9 cellular contexts compared by ENCODE assay signal in the genomic region with DNA sequence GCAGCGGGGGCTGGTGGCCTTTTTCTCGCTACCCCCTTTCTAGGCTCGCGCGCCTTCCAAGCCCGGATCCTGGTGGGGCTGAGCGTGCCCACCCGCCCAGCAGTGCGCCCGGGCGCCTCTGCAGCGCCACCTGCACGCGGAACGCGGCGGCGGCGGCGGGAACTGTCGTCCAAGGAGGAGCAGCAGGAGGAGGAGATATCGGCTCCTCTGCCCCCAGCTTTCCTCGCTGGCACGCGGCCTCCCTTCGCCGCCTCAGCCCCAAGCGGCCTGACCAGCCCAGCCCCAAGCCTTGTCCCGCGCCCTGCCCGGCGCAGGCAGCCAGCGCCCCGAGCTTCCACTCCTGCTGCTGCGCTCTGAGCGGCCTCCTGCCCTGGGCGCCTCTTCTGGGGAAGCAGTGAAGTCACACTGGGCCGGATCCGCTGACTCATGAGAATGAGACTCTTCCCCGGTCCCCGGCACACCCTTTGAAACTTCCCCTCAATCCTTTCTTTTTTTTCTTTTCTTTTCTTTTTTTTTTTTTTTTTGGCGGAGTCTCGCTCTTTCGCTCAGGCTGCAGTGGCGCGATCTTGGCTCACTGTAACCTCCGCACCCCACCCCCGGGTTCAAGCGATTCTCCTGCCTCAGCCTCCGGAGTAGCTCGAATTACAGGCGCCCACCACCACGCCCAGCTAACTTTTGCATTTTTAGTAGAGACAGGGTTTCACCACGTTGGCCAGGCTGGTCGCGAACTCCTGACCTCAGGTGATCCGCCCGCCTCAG. TPM values are rescaled to one million over a fixed set of nuclear protein-coding genes. Genes with fewer than 3 reads are reported as not detected.
DNase-seq lines count a peak whose midpoint lies in the region; ATAC-seq, FAIRE-seq and TF ChIP-seq lines count a peak whose summit lies in the region.
"Had no signal": no experiment of that assay in that cellular context is flagged by ENCODE, and none has a peak within 500 bp of the region (broad histone marks: within the 10 kb centered on the region; RNA-seq: fewer than 3 reads in every experiment).

No MANE protein-coding gene starts in this region.

- H3K9ac ChIP-seq in HUES64 (ENCODE audit: low read depth, low read length) (peak overlapping the region; percentile 52), K562 (ENCODE audit: insufficient read depth in 1 of 2, low read depth in 2 of 2, low read length in 2 of 2) (peak overlapping the region; percentile 64 to 92), iPS-15b (ENCODE audit: low read depth, low read length) (no peak overlapping the region), skeletal muscle satellite cell (ENCODE audit: low read depth, low read length) (peak overlapping the region; percentile 73)

- no peaks in the 10 kb centered on the region for H3K79me2 ChIP-seq in K562 (ENCODE audit: control insufficient read depth, insufficient read depth, low read length)

- peak overlapping the region; percentile 72 for H3K4me2 ChIP-seq in K562 (ENCODE audit: insufficient read depth, low read length)
- H3K4me2 ChIP-seq in skeletal muscle satellite cell (ENCODE audit: low read length), result peak overlapping the region; percentile 86

- peak overlapping the region; percentile 46 for H3K4me3 ChIP-seq in CD8-positive, alpha-beta T cell (ENCODE audit: low read depth, low read length)
- peak overlapping the region; percentile 53 for H3K4me3 ChIP-seq in HUES64 (ENCODE audit: low read length)
- peak overlapping the region; percentile 34 for H3K4me3 ChIP-seq in K562
- peak overlapping the region; percentile 55 for H3K4me3 ChIP-seq in iPS-15b (ENCODE audit: low read depth, low read length)
- H3K4me3 ChIP-seq in skeletal muscle satellite cell (ENCODE audit: low read length), result peak overlapping the region; percentile 64
- H3K4me3 ChIP-seq in SJCRH30, result no peak overlapping the region

- TF ChIP-seq POLR2A in K562 (conservative IDR thresholded peaks at IDR 0.05), result peak; percentile 74

- H3K27ac ChIP-seq in CD8-positive, alpha-beta T cell (ENCODE audit: low read depth, low read length), result no peak overlapping the region
- H3K27ac ChIP-seq in HUES64 (ENCODE audit: low read depth, low read length) (no peak overlapping the region), K562 (ENCODE audit: extremely low read depth, low read depth, low read length) (peak overlapping the region; percentile 86), SJCRH30 (no peak overlapping the region)

- peak; percentile 86 for ATAC-seq in CD8-positive, alpha-beta T cell
- ATAC-seq in GM21360 (IDR thresholded peaks at IDR 0.05; ENCODE audit: unreplicated experiment), result peak; percentile 51
- ATAC-seq in K562, result peak; percentile 91

- BruUV-seq in K562 (replicated peaks; lab: Mats Ljungman, UMichigan), result TSS peak; percentile 74

- TF ChIP-seq RAD21 in K562 (CRISPR knock-in tag; conservative IDR thresholded peaks at IDR 0.05 in 1 of 2, IDR thresholded peaks at IDR 0.05 in 1 of 2), result peak; percentile 55 to 64

- no peaks in the 10 kb centered on the region for H3K27me3 ChIP-seq in CD8-positive, alpha-beta T cell (ENCODE audit: insufficient read depth, low read length)
- H3K27me3 ChIP-seq in HUES64 (ENCODE audit: insufficient read depth, low read length), result peaks cover 23% of the 10 kb centered on the region
- no peaks in the 10 kb centered on the region for H3K27me3 ChIP-seq in K562 (ENCODE audit: control insufficient read depth in 2 of 2, insufficient read depth in 2 of 2, low read length in 2 of 2)
- H3K27me3 ChIP-seq in iPS-15b (ENCODE audit: control insufficient read depth, insufficient read depth, low read length), result peaks cover 31% of the 10 kb centered on the region
- H3K27me3 ChIP-seq in skeletal muscle satellite cell (ENCODE audit: control insufficient read depth, insufficient read depth, low read length), result no peaks in the 10 kb centered on the region
- no peaks in the 10 kb centered on the region for H3K27me3 ChIP-seq in SJCRH30

- peaks cover 4% of the 10 kb centered on the region for H3K36me3 Mint-ChIP-seq in CD8-positive, alpha-beta T cell

- H3K4me1 Mint-ChIP-seq in CD8-positive, alpha-beta T cell (ENCODE audit: low read depth), result peaks cover 7% of the 10 kb centered on the region

- 4% methylated on average over 58 of the region's 58 CpGs for WGBS in HUES64
- WGBS in K562 (ENCODE audit: insufficient coverage, low coverage, missing lambda C conversion rate), result 3% methylated on average over 25 of the region's 58 CpGs

- no peaks in the 10 kb centered on the region for H4K20me1 ChIP-seq in K562 (replicated peaks; ENCODE audit: control insufficient read depth, insufficient read depth, low read length)

- H3K9me3 ChIP-seq in CD8-positive, alpha-beta T cell (ENCODE audit: low read length), result no peaks in the 10 kb centered on the region
- no peaks in the 10 kb centered on the region for H3K9me3 ChIP-seq in HUES64 (ENCODE audit: insufficient read depth, low read depth, low read length)
- no peaks in the 10 kb centered on the region for H3K9me3 ChIP-seq in K562 (replicated peaks; ENCODE audit: control insufficient read depth, insufficient read depth, low read depth, low read length)
- no peaks in the 10 kb centered on the region for H3K9me3 ChIP-seq in iPS-15b (ENCODE audit: control insufficient read depth, insufficient read depth, low read length)
- no peaks in the 10 kb centered on the region for H3K9me3 ChIP-seq in skeletal muscle satellite cell (replicated peaks; ENCODE audit: low read length)
- H3K9me3 ChIP-seq in SJCRH30 (replicated peaks), result no peaks in the 10 kb centered on the region

- POLR2A ChIA-PET in CD8-positive, alpha-beta T cell (lab: Charles Lee), result interaction anchor here (1.0 to 2.5 kb wide), 4 partner anchors 29 to 41 kb away, joined by 4 to 11 read pairs (median 6); no protein-coding TSS in a partner anchor
- POLR2A ChIA-PET in K562 (lab: Yijun Ruan, JAX), result interaction anchor here (0.6 to 2.9 kb wide), 8 partner anchors 9 to 44 kb away, joined by 3 to 12 read pairs (median 3); no protein-coding TSS in a partner anchor

- no peak overlapping the region for H3K27ac Mint-ChIP-seq in CD8-positive, alpha-beta T cell

- H3K36me3 ChIP-seq in CD8-positive, alpha-beta T cell (ENCODE audit: insufficient read depth, low read length), result no peaks in the 10 kb centered on the region
- H3K36me3 ChIP-seq in HUES64 (ENCODE audit: insufficient read depth, low read length) (no peaks in the 10 kb centered on the region), K562 (ENCODE audit: control insufficient read depth, insufficient read depth, low read length) (peaks cover 9% of the 10 kb centered on the region; the same call in 1 of the 3 replicates), iPS-15b (ENCODE audit: control insufficient read depth, insufficient read depth, low read length) (peaks cover 2% of the 10 kb centered on the region), skeletal muscle satellite cell (ENCODE audit: insufficient read depth, low read length) (no peaks in the 10 kb centered on the region), SJCRH30 (no peaks in the 10 kb centered on the region)

- CTCF ChIA-PET in CD8-positive, alpha-beta T cell (lab: Charles Lee), result interaction anchor here (0.5 to 8.8 kb wide), 21 partner anchors 12 to 516 kb away, joined by 3 to 129 read pairs (median 4); no protein-coding TSS in a partner anchor
- CTCF ChIA-PET in K562 (lab: Yijun Ruan, JAX; ENCODE audit: low intra/inter-chr PET ratio), result interaction anchor here (1.3 kb wide), 1 partner anchor 41 kb away, joined by 3 read pairs; no protein-coding TSS in a partner anchor

- intact Hi-C loops in CD8-positive, alpha-beta T cell (cut with DNase I, micrococcal nuclease), result loop anchor here (1.0 to 5.0 kb wide), 4 partner anchors 29 to 71 kb away; a partner anchor contains a TSS
- intact Hi-C loops in K562 (cut with micrococcal nuclease), result loop anchor here (2.0 to 5.0 kb wide), 3 partner anchors 40 to 71 kb away; no protein-coding TSS in a partner anchor

- no peak for TF ChIP-seq EP300 in K562 (IDR thresholded peaks at IDR 0.05; ENCODE audit: low read length)

- TF ChIP-seq CTCF in CD8-positive, alpha-beta T cell (IDR thresholded peaks at IDR 0.05), result peak; percentile 73
- TF ChIP-seq CTCF in K562 (IDR thresholded peaks at IDR 0.05 in 2 of 3, conservative IDR thresholded peaks at IDR 0.05 in 1 of 3; ENCODE audit: insufficient read depth in 2 of 3, low read depth in 1 of 3, low read length in 3 of 3), result peak; percentile 58 to 81 (median 77)

- no peaks in the 10 kb centered on the region for H3K9me1 ChIP-seq in K562 (ENCODE audit: control insufficient read depth, insufficient read depth, low read length)

- peak; percentile 32 to 81 (median 63) for DNase-seq in CD8-positive, alpha-beta T cell
- DNase-seq in T-helper 22 cell (ENCODE audit: low read depth) (peak; percentile 49), K562 (ENCODE audit: extremely low read depth in 1 of 4, low spot score in 3 of 4) (peak; percentile 74 to 83 (median 78)), SJCRH30 (no peak)

- in situ Hi-C loops in K562 (cut with MboI), result no loop called here

- no peaks in the 10 kb centered on the region for H3K9me3 Mint-ChIP-seq in CD8-positive, alpha-beta T cell

- peak; percentile 78 for FAIRE-seq in K562 (lab: Jason Lieb, UNC)
- FAIRE-seq: TTC549 had no signal

- peak overlapping the region; percentile 73 for H3K4me3 Mint-ChIP-seq in CD8-positive, alpha-beta T cell

- H3K27me3 Mint-ChIP-seq in CD8-positive, alpha-beta T cell (ENCODE audit: low read depth), result no peaks in the 10 kb centered on the region

- H2AFZ ChIP-seq in K562 (ENCODE audit: low read depth, low read length), result peak overlapping the region; percentile 94

- H3K4me1 ChIP-seq in CD8-positive, alpha-beta T cell (ENCODE audit: insufficient read depth, low read length), result no peaks in the 10 kb centered on the region
- H3K4me1 ChIP-seq in HUES64 (ENCODE audit: insufficient read depth, low read length) (no peaks in the 10 kb centered on the region), K562 (replicated peaks in 1 of 2; ENCODE audit: control insufficient read depth in 2 of 2, insufficient read depth in 2 of 2, low read length in 2 of 2) (peaks cover 39 to 53% of the 10 kb centered on the region in 2 experiments; a peak in 4 of 5 replicates), iPS-15b (ENCODE audit: control insufficient read depth, insufficient read depth, low read length) (peaks cover 6% of the 10 kb centered on the region), skeletal muscle satellite cell (ENCODE audit: control insufficient read depth, insufficient read depth, low read length) (peaks cover 25% of the 10 kb centered on the region), SJCRH30 (peaks cover 8% of the 10 kb centered on the region; the same call in 1 of the 2 replicates)

RNA-seq across cellular contexts. Expression of a gene that starts 10.6 kb away (rescaled TPM):
- total RNA-seq in CD8-positive, alpha-beta T cell, result 10 to 100 TPM; 11.7 to 13.8 TPM
- polyA plus RNA-seq in HUES64 (2013, experiment 1 of 2), result 0.40 TPM
- polyA plus RNA-seq in HUES64 (2013, experiment 2 of 2), result 0.82 TPM
- 17.7 and 35.6 TPM in 2 replicates for total RNA-seq in K562 (2011; cell fraction: chromatin; rRNA removed; ENCODE audit: low replicate concordance)
- 19.2 and 22.7 TPM in 2 replicates for total RNA-seq in K562 (2011; cell fraction: nucleolus; rRNA removed)
- total RNA-seq in K562 (2011; cell fraction: nucleoplasm; rRNA removed), result 24.8 and 30.9 TPM in 2 replicates
- total RNA-seq in K562 (2014; rRNA removed), result 28.6 and 41.1 TPM in 2 replicates
- total RNA-seq in K562 (2014; rRNA removed; fragmentation: Illumina TruSeq; extraction: Trizol), result 17.6 and 18.3 TPM in 2 replicates
- 24.8 and 26.3 TPM in 2 replicates for total RNA-seq in K562 (2015; rRNA removed; fragmentation: Illumina TruSeq; extraction: Trizol)
- total RNA-seq in K562 (2021), result 43.9 and 47.7 TPM in 2 replicates
- polyA plus RNA-seq in K562 (2011; rRNA removed), result 29.2 and 33.4 TPM in 2 replicates
- 39.7 and 49.3 TPM in 2 replicates for polyA plus RNA-seq in K562 (2011; cell fraction: cytosol; rRNA removed)
- 24.3 and 33.0 TPM in 2 replicates for polyA plus RNA-seq in K562 (2011; cell fraction: nucleus; rRNA removed)
- 38.6 and 52.6 TPM in 2 replicates for polyA plus RNA-seq in K562 (2012)
- polyA plus RNA-seq in K562 (2014; fragmentation: Illumina TruSeq; extraction: Trizol), result 50.7 and 55.8 TPM in 2 replicates
- 1 to 10 TPM; 5.9 to 7.3 TPM for polyA plus RNA-seq in K562 (2014; fragmentation: Nextera tagmentation; extraction: Ambion mirVana)
- polyA plus RNA-seq in K562 (2014; rRNA removed), result 25.2 and 28.4 TPM in 2 replicates
- polyA minus RNA-seq in K562 (2011; rRNA and poly(A)+ RNA removed), result 35.0 and 38.5 TPM in 2 replicates
- polyA minus RNA-seq in K562 (2011; cell fraction: cytosol; rRNA and poly(A)+ RNA removed), result 38.8 and 40.9 TPM in 2 replicates
- polyA minus RNA-seq in K562 (2011; cell fraction: nucleus; rRNA and poly(A)+ RNA removed), result 8.9 and 10.8 TPM in 2 replicates
- total RNA-seq in skeletal muscle satellite cell (2012; rRNA removed), result 9.9 and 10.5 TPM in 2 replicates
- total RNA-seq in SJCRH30 (2014; rRNA removed; shearing (Covaris generic)), result 5.3 and 5.5 TPM in 2 replicates

RNA-seq across cellular contexts. Expression of a gene that starts 44.7 kb away (rescaled TPM):
- 1 to 10 TPM; 4.4 to 4.9 TPM for total RNA-seq in CD8-positive, alpha-beta T cell
- 34.4 TPM for polyA plus RNA-seq in HUES64 (2013, experiment 1 of 2)
- 36.2 TPM for polyA plus RNA-seq in HUES64 (2013, experiment 2 of 2)
- total RNA-seq in K562 (2011; cell fraction: chromatin; rRNA removed; ENCODE audit: low replicate concordance), result 25.4 and 35.9 TPM in 2 replicates
- total RNA-seq in K562 (2011; cell fraction: nucleolus; rRNA removed), result 14.5 and 20.4 TPM in 2 replicates
- 21.5 and 24.0 TPM in 2 replicates for total RNA-seq in K562 (2011; cell fraction: nucleoplasm; rRNA removed)
- 59.9 and 65.0 TPM in 2 replicates for total RNA-seq in K562 (2014; rRNA removed)
- 101 and 107 TPM in 2 replicates for total RNA-seq in K562 (2014; rRNA removed; fragmentation: Illumina TruSeq; extraction: Trizol)
- total RNA-seq in K562 (2015; rRNA removed; fragmentation: Illumina TruSeq; extraction: Trizol), result 79.9 and 91.4 TPM in 2 replicates
- 80.7 and 85.2 TPM in 2 replicates for total RNA-seq in K562 (2021)
- polyA plus RNA-seq in K562 (2011; rRNA removed), result 85.6 and 111 TPM in 2 replicates
- polyA plus RNA-seq in K562 (2011; cell fraction: cytosol; rRNA removed), result 55.0 and 81.8 TPM in 2 replicates
- 40.3 and 74.3 TPM in 2 replicates for polyA plus RNA-seq in K562 (2011; cell fraction: nucleus; rRNA removed)
- 89.5 and 101 TPM in 2 replicates for polyA plus RNA-seq in K562 (2012)
- polyA plus RNA-seq in K562 (2014; fragmentation: Illumina TruSeq; extraction: Trizol), result 99.0 and 117 TPM in 2 replicates
- 10 to 100 TPM; 51.0 to 62.0 TPM for polyA plus RNA-seq in K562 (2014; fragmentation: Nextera tagmentation; extraction: Ambion mirVana)
- polyA plus RNA-seq in K562 (2014; rRNA removed), result 91.2 and 93.7 TPM in 2 replicates
- 93.8 and 106 TPM in 2 replicates for polyA minus RNA-seq in K562 (2011; rRNA and poly(A)+ RNA removed)
- 27.8 and 34.7 TPM in 2 replicates for polyA minus RNA-seq in K562 (2011; cell fraction: cytosol; rRNA and poly(A)+ RNA removed)
- polyA minus RNA-seq in K562 (2011; cell fraction: nucleus; rRNA and poly(A)+ RNA removed), result 10.8 and 24.0 TPM in 2 replicates
- total RNA-seq in skeletal muscle satellite cell (2012; rRNA removed), result 14.4 and 19.3 TPM in 2 replicates
- 42.9 and 46.9 TPM in 2 replicates for total RNA-seq in SJCRH30 (2014; rRNA removed; shearing (Covaris generic))

RNA-seq across cellular contexts. Expression of a gene that starts 50.8 kb away (rescaled TPM):
- 1 to 10 TPM; 9.2 to 9.7 TPM for total RNA-seq in CD8-positive, alpha-beta T cell
- 4.8 TPM for polyA plus RNA-seq in HUES64 (2013, experiment 1 of 2)
- 5.3 TPM for polyA plus RNA-seq in HUES64 (2013, experiment 2 of 2)
- total RNA-seq in K562 (2011; cell fraction: chromatin; rRNA removed; ENCODE audit: low replicate concordance), result 0.23 TPM in 1 of 2 replicates, not detected in the other
- 0.33 TPM in 1 of 2 replicates, not detected in the other for total RNA-seq in K562 (2011; cell fraction: nucleolus; rRNA removed)
- not detected in 2 replicates for total RNA-seq in K562 (2011; cell fraction: nucleoplasm; rRNA removed)
- total RNA-seq in K562 (2014; rRNA removed), result 0.09 TPM in 1 of 2 replicates, not detected in the other
- not detected in 2 replicates for total RNA-seq in K562 (2014; rRNA removed; fragmentation: Illumina TruSeq; extraction: Trizol)
- total RNA-seq in K562 (2015; rRNA removed; fragmentation: Illumina TruSeq; extraction: Trizol), result not detected in 2 replicates
- total RNA-seq in K562 (2021), result 0.20 TPM in 1 of 2 replicates, not detected in the other
- polyA plus RNA-seq in K562 (2011; rRNA removed), result 0.06 and 0.11 TPM in 2 replicates
- 0.09 TPM in 1 of 2 replicates, not detected in the other for polyA plus RNA-seq in K562 (2011; cell fraction: cytosol; rRNA removed)
- 0.14 TPM in 1 of 2 replicates, not detected in the other for polyA plus RNA-seq in K562 (2011; cell fraction: nucleus; rRNA removed)
- polyA plus RNA-seq in K562 (2012), result not detected in 2 replicates
- polyA plus RNA-seq in K562 (2014; fragmentation: Illumina TruSeq; extraction: Trizol), result not detected in 2 replicates
- polyA plus RNA-seq in K562 (2014; fragmentation: Nextera tagmentation; extraction: Ambion mirVana), result under 1 TPM; 0.04 TPM
- polyA plus RNA-seq in K562 (2014; rRNA removed), result not detected in 2 replicates
- not detected in 2 replicates for polyA minus RNA-seq in K562 (2011; rRNA and poly(A)+ RNA removed)
- polyA minus RNA-seq in K562 (2011; cell fraction: cytosol; rRNA and poly(A)+ RNA removed), result not detected in 2 replicates
- 0.22 and 0.27 TPM in 2 replicates for polyA minus RNA-seq in K562 (2011; cell fraction: nucleus; rRNA and poly(A)+ RNA removed)
- total RNA-seq in skeletal muscle satellite cell (2012; rRNA removed), result 0.22 and 0.76 TPM in 2 replicates
- total RNA-seq in SJCRH30 (2014; rRNA removed; shearing (Covaris generic)), result 0.34 TPM in 1 of 2 replicates, not detected in the other

Comparison
In these comparisons a context has a peak if more than half of its experiments do, and no peak if none do; other contexts are left out.
1. DNase-seq: peak in CD8-positive, alpha-beta T cell (7 of 7), T-helper 22 cell (single experiment) and K562 (4 of 4); none in SJCRH30 (0 of 2).
2. Peak in every context shown above with its lines, with median percentiles within 50 percentile points of each other: ATAC-seq.